9 cellular contexts compared by ENCODE assay signal in the genomic region with DNA sequence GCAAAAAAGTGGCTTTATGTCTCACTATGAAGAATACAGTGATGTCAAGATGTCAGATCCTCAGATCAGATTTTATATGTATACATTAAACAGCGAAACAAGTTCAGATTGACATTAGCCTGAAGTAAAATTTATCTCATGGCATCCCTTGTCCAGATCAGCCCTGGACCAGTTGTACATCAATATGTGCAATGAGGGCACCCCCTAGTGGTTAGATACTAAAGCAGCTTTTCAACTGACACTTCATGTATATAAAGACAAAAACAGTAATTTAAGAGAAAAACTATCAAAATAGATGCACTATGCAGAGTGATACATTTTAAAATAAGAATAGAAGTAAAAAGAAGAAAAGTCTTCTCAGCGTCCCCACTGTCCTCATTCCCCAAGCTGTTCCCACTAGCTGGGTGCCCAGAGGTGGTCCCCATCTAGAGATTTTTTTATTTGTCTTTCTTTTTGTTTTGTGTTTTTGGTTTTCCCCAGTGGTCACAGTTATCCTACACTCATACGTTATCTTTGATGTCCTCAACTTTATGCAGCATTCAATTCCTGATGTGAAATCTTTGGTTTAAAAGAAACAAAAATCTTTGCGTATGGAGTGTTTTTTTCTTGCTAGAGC.
DNase-seq lines count a peak whose midpoint lies in the region; ATAC-seq, FAIRE-seq and TF ChIP-seq lines count a peak whose summit lies in the region.
"Had no signal": no experiment of that assay in that cellular context is flagged by ENCODE, and none has a peak within 500 bp of the region (broad histone marks: within the 10 kb centered on the region; RNA-seq: fewer than 3 reads in every experiment).

No MANE protein-coding gene starts in this region.

- ATAC-seq in GM18508 (IDR thresholded peaks at IDR 0.05; ENCODE audit: insufficient read depth, unreplicated experiment) = peak; percentile 68
- peak; percentile 86 for ATAC-seq in HG03175 (IDR thresholded peaks at IDR 0.05; ENCODE audit: unreplicated experiment)
- ATAC-seq in GM21737 (IDR thresholded peaks at IDR 0.05; ENCODE audit: unreplicated experiment) = no peak

- DNase-seq in BE2C = peak; percentile 51
- DNase-seq in NCI-H446 treated with DMSO at 0.1 percent for 48 hours (lab: John Stamatoyannopoulos, UW) = peak; percentile 69
- peak; percentile 71 for DNase-seq in astrocyte of the hippocampus (ENCODE audit: low read depth, low spot score)
- DNase-seq in tibial artery = no peak

- TF ChIP-seq CTCF in BE2C (IDR thresholded peaks at IDR 0.05; ENCODE audit: low read depth, low read length) = peak; percentile 64
- peak; percentile 64 to 68 for TF ChIP-seq CTCF in tibial artery (IDR thresholded peaks at IDR 0.05)

- no peaks in the 10 kb centered on the region for H3K36me3 ChIP-seq in BE2C
- H3K36me3 ChIP-seq in tibial artery = no peaks in the 10 kb centered on the region
- H3K36me3 ChIP-seq: SJSA1 had no signal

- intact Hi-C loops in tibial artery (cut with DNase I; ENCODE audit: low total_unique reads) = no loop called here

- no peak overlapping the region for H3K27ac ChIP-seq in tibial artery
- H3K27ac ChIP-seq: SJSA1 had no signal

- no peaks in the 10 kb centered on the region for H3K9me3 ChIP-seq in BE2C
- H3K9me3 ChIP-seq in tibial artery = no peaks in the 10 kb centered on the region
- H3K9me3 ChIP-seq: SJSA1 had no signal

- H3K4me1 ChIP-seq in BE2C (no peaks in the 10 kb centered on the region), tibial artery (no peaks in the 10 kb centered on the region)
- H3K4me1 ChIP-seq: SJSA1 had no signal

- peak; percentile 98 for FAIRE-seq in islet of Langerhans (lab: Jason Lieb, UNC)

- H3K4me3 ChIP-seq in BE2C (ENCODE audit: low read depth, low read length) (no peak overlapping the region), tibial artery (no peak overlapping the region)
- H3K4me3 ChIP-seq: SJSA1 had no signal

- H3K27me3 ChIP-seq in BE2C (no peaks in the 10 kb centered on the region), tibial artery (no peaks in the 10 kb centered on the region)
- H3K27me3 ChIP-seq: SJSA1 had no signal

Comparison
In these comparisons a context has a peak if more than half of its experiments do, and no peak if none do; other contexts are left out.
1. DNase-seq: peak in BE2C (single experiment), NCI-H446 treated with DMSO at 0.1 percent for 48 hours (single experiment) and astrocyte of the hippocampus (single experiment); none in tibial artery (0 of 2).